ENCODE assay signal across 1 cellular context in the genomic region with DNA sequence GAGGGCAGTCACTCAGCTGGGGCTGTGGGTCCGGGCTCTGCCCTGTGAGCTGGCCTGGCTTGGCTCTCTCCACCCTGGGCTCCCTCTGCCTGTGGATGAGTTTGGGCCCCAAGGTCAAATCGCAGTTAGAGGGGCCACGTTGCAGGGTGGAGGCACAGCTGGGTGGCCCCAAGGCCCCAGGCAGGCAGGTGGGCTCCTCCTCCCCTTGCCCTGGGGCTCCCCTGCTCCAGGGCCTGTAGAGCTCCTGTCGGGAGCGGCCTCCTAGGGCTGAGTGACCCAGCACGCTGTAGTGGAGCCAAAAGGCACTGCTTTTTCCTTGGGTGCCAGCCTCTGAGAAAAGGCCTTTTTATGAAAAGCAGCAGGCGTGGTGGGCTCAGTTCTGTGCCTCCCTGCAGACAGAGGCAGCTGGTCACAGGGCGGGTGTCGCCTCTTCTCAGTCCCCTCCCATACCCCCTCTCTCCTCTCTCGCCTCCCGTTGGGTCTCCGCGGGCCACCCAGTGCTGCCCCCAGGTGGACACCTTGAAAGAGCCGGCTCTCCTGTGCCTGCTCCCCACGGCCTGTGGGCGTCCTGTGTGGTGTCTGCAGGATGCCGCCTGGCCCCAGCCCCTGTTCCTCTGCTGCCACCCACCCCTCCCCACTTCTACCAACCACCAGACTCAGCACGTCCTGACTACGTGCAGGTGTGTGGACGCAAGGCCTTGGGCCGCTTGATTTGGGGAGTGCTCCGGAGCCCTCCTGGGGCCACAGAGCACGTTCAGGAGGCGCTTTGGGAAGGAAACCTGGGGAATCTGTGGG.
TF ChIP-seq lines count a peak whose summit lies in the region.

No MANE protein-coding gene starts in this region.

TF ChIP-seq in HEK293, 187 proteins besides CTCF, POLR2A, EP300 and RAD21 (continued from another document and continues in another):
- TF ChIP-seq ZNF629 (tag by site-specific recombination; IDR thresholded peaks at IDR 0.05) = no peak
- TF ChIP-seq ZNF654 (tag by site-specific recombination; IDR thresholded peaks at IDR 0.05; ENCODE audit: low read depth) = peak; percentile 19; the same call in 1 of the 2 replicates
- peak; percentile 28; the same call in 1 of the 2 replicates for TF ChIP-seq ZNF561 (tag by site-specific recombination; IDR thresholded peaks at IDR 0.05; ENCODE audit: borderline replicate concordance)
- no peak for TF ChIP-seq ZNF155 (tag by site-specific recombination; IDR thresholded peaks at IDR 0.05)
- TF ChIP-seq, protein P1, sequence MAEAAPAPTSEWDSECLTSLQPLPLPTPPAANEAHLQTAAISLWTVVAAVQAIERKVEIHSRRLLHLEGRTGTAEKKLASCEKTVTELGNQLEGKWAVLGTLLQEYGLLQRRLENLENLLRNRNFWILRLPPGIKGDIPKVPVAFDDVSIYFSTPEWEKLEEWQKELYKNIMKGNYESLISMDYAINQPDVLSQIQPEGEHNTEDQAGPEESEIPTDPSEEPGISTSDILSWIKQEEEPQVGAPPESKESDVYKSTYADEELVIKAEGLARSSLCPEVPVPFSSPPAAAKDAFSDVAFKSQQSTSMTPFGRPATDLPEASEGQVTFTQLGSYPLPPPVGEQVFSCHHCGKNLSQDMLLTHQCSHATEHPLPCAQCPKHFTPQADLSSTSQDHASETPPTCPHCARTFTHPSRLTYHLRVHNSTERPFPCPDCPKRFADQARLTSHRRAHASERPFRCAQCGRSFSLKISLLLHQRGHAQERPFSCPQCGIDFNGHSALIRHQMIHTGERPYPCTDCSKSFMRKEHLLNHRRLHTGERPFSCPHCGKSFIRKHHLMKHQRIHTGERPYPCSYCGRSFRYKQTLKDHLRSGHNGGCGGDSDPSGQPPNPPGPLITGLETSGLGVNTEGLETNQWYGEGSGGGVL (tag by site-specific recombination; IDR thresholded peaks at IDR 0.05) = peak; percentile 76
- TF ChIP-seq ZNF544 (tag by site-specific recombination; IDR thresholded peaks at IDR 0.05) = no peak
- no peak for TF ChIP-seq ZNF132 (tag by site-specific recombination; IDR thresholded peaks at IDR 0.05; ENCODE audit: borderline replicate concordance)
- TF ChIP-seq REPIN1 (tag by site-specific recombination; IDR thresholded peaks at IDR 0.05; ENCODE audit: low read depth) = no peak
- TF ChIP-seq ZNF366 (tag by site-specific recombination; conservative IDR thresholded peaks at IDR 0.05) = no peak
- TF ChIP-seq ZNF112 (tag by site-specific recombination; IDR thresholded peaks at IDR 0.05) = no peak
- TF ChIP-seq ZNF626 (tag by site-specific recombination; IDR thresholded peaks at IDR 0.05) = no peak
- TF ChIP-seq ZBTB8A (tag by site-specific recombination; IDR thresholded peaks at IDR 0.05) = peak; percentile 53
- no peak for TF ChIP-seq KLF9 (tag by site-specific recombination; IDR thresholded peaks at IDR 0.05; ENCODE audit: low read depth)
- TF ChIP-seq GLIS2 (tag by site-specific recombination; IDR thresholded peaks at IDR 0.05) = peak; percentile 85
- TF ChIP-seq ZNF830 (tag by site-specific recombination; IDR thresholded peaks at IDR 0.05; ENCODE audit: low read depth) = no peak
- TF ChIP-seq HOXA7 (CRISPR knock-in tag; IDR thresholded peaks at IDR 0.05; ENCODE audit: borderline replicate concordance) = no peak
- peak; percentile 83 for TF ChIP-seq ZFHX2 (tag by site-specific recombination; conservative IDR thresholded peaks at IDR 0.05)
- TF ChIP-seq, protein P2, sequence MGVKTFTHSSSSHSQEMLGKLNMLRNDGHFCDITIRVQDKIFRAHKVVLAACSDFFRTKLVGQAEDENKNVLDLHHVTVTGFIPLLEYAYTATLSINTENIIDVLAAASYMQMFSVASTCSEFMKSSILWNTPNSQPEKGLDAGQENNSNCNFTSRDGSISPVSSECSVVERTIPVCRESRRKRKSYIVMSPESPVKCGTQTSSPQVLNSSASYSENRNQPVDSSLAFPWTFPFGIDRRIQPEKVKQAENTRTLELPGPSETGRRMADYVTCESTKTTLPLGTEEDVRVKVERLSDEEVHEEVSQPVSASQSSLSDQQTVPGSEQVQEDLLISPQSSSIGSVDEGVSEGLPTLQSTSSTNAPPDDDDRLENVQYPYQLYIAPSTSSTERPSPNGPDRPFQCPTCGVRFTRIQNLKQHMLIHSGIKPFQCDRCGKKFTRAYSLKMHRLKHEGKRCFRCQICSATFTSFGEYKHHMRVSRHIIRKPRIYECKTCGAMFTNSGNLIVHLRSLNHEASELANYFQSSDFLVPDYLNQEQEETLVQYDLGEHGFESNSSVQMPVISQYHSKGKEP (tag by site-specific recombination; IDR thresholded peaks at IDR 0.05) = no peak
- TF ChIP-seq ZNF560 (tag by site-specific recombination; IDR thresholded peaks at IDR 0.05; ENCODE audit: borderline replicate concordance) = no peak
- TF ChIP-seq ZNF571 (tag by site-specific recombination; IDR thresholded peaks at IDR 0.05) = no peak
- TF ChIP-seq, protein P3, sequence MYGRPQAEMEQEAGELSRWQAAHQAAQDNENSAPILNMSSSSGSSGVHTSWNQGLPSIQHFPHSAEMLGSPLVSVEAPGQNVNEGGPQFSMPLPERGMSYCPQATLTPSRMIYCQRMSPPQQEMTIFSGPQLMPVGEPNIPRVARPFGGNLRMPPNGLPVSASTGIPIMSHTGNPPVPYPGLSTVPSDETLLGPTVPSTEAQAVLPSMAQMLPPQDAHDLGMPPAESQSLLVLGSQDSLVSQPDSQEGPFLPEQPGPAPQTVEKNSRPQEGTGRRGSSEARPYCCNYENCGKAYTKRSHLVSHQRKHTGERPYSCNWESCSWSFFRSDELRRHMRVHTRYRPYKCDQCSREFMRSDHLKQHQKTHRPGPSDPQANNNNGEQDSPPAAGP (tag by site-specific recombination; IDR thresholded peaks at IDR 0.05) = peak; percentile 80
- no peak for TF ChIP-seq ZBTB21 (tag by site-specific recombination; IDR thresholded peaks at IDR 0.05)
- no peak for TF ChIP-seq ZNF530 (tag by site-specific recombination; IDR thresholded peaks at IDR 0.05; ENCODE audit: low read depth)
- TF ChIP-seq ZNF223 (tag by site-specific recombination; IDR thresholded peaks at IDR 0.05) = no peak
- TF ChIP-seq ZNF664 (tag by site-specific recombination; IDR thresholded peaks at IDR 0.05) = no peak
- TF ChIP-seq, protein P4, sequence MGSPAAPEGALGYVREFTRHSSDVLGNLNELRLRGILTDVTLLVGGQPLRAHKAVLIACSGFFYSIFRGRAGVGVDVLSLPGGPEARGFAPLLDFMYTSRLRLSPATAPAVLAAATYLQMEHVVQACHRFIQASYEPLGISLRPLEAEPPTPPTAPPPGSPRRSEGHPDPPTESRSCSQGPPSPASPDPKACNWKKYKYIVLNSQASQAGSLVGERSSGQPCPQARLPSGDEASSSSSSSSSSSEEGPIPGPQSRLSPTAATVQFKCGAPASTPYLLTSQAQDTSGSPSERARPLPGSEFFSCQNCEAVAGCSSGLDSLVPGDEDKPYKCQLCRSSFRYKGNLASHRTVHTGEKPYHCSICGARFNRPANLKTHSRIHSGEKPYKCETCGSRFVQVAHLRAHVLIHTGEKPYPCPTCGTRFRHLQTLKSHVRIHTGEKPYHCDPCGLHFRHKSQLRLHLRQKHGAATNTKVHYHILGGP (tag by site-specific recombination; IDR thresholded peaks at IDR 0.05) = no peak
- TF ChIP-seq, protein P5, sequence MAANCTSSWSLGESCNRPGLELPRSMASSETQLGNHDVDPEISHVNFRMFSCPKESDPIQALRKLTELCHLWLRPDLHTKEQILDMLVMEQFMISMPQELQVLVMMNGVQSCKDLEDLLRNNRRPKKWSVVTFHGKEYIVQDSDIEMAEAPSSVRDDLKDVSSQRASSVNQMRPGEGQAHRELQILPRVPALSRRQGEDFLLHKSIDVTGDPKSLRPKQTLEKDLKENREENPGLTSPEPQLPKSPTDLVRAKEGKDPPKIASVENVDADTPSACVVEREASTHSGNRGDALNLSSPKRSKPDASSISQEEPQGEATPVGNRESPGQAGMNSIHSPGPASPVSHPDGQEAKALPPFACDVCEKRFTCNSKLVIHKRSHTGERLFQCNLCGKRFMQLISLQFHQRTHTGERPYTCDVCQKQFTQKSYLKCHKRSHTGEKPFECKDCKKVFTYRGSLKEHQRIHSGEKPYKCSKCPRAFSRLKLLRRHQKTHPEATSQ (tag by site-specific recombination; IDR thresholded peaks at IDR 0.05) = no peak
- no peak for TF ChIP-seq ZNF266 (tag by site-specific recombination; IDR thresholded peaks at IDR 0.05; ENCODE audit: low read depth)
- TF ChIP-seq ZFP3 (tag by site-specific recombination; IDR thresholded peaks at IDR 0.05; ENCODE audit: low read depth) = no peak
- TF ChIP-seq GLIS1 (tag by site-specific recombination; IDR thresholded peaks at IDR 0.05) = peak; percentile 49; the same call in 1 of the 2 replicates
- TF ChIP-seq ZNF114 (tag by site-specific recombination; IDR thresholded peaks at IDR 0.05) = no peak
- TF ChIP-seq ZNF501 (tag by site-specific recombination; IDR thresholded peaks at IDR 0.05) = no peak
- TF ChIP-seq, protein P6, sequence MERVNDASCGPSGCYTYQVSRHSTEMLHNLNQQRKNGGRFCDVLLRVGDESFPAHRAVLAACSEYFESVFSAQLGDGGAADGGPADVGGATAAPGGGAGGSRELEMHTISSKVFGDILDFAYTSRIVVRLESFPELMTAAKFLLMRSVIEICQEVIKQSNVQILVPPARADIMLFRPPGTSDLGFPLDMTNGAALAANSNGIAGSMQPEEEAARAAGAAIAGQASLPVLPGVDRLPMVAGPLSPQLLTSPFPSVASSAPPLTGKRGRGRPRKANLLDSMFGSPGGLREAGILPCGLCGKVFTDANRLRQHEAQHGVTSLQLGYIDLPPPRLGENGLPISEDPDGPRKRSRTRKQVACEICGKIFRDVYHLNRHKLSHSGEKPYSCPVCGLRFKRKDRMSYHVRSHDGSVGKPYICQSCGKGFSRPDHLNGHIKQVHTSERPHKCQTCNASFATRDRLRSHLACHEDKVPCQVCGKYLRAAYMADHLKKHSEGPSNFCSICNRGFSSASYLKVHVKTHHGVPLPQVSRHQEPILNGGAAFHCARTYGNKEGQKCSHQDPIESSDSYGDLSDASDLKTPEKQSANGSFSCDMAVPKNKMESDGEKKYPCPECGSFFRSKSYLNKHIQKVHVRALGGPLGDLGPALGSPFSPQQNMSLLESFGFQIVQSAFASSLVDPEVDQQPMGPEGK (tag by site-specific recombination; IDR thresholded peaks at IDR 0.05) = peak; percentile 60; the same call in 1 of the 2 replicates
- no peak for TF ChIP-seq ZNF623 (tag by site-specific recombination; IDR thresholded peaks at IDR 0.05)
- TF ChIP-seq ZNF174 (tag by site-specific recombination; IDR thresholded peaks at IDR 0.05) = no peak
- peak; percentile 44; the same call in 1 of the 2 replicates for TF ChIP-seq WT1 (tag by site-specific recombination; IDR thresholded peaks at IDR 0.05)
- TF ChIP-seq ZNF335 (tag by site-specific recombination; conservative IDR thresholded peaks at IDR 0.05) = no peak
- TF ChIP-seq EGR2 (tag by site-specific recombination; IDR thresholded peaks at IDR 0.05; ENCODE audit: low read depth) = peak; percentile 83
- TF ChIP-seq, protein P7, sequence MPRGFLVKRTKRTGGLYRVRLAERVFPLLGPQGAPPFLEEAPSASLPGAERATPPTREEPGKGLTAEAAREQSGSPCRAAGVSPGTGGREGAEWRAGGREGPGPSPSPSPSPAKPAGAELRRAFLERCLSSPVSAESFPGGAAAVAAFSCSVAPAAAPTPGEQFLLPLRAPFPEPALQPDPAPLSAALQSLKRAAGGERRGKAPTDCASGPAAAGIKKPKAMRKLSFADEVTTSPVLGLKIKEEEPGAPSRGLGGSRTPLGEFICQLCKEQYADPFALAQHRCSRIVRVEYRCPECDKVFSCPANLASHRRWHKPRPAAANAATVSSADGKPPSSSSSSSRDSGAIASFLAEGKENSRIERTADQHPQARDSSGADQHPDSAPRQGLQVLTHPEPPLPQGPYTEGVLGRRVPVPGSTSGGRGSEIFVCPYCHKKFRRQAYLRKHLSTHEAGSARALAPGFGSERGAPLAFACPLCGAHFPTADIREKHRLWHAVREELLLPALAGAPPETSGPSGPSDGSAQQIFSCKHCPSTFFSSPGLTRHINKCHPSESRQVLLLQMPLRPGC (tag by site-specific recombination; IDR thresholded peaks at IDR 0.05) = no peak
- peak; percentile 89 for TF ChIP-seq ZIC2 (tag by site-specific recombination; IDR thresholded peaks at IDR 0.05)
- no peak for TF ChIP-seq ZBTB17 (tag by site-specific recombination; IDR thresholded peaks at IDR 0.05)
- TF ChIP-seq, protein P8, sequence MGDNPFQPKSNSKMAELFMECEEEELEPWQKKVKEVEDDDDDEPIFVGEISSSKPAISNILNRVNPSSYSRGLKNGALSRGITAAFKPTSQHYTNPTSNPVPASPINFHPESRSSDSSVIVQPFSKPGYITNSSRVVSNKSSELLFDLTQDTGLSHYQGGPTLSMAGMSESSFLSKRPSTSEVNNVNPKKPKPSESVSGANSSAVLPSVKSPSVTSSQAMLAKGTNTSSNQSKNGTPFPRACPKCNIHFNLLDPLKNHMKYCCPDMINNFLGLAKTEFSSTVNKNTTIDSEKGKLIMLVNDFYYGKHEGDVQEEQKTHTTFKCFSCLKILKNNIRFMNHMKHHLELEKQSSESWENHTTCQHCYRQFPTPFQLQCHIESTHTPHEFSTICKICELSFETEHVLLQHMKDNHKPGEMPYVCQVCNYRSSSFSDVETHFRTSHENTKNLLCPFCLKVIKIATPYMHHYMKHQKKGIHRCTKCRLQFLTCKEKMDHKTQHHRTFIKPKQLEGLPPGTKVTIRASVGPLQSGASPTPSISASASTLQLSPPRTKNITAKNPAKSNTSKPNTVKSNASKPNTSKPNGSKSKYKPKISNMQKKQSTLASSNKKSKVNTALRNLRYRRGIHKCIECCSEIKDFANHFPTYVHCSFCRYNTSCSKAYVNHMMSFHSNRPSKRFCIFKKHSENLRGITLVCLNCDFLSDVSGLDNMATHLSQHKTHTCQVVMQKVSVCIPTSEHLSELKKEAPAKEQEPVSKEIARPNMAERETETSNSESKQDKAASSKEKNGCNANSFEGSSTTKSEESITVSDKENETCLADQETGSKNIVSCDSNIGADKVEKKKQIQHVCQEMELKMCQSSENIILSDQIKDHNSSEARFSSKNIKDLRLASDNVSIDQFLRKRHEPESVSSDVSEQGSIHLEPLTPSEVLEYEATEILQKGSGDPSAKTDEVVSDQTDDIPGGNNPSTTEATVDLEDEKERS (tag by site-specific recombination; IDR thresholded peaks at IDR 0.05) = no peak
